Comparison of ENCODE assay signal across 8 cellular contexts in the genomic region with DNA sequence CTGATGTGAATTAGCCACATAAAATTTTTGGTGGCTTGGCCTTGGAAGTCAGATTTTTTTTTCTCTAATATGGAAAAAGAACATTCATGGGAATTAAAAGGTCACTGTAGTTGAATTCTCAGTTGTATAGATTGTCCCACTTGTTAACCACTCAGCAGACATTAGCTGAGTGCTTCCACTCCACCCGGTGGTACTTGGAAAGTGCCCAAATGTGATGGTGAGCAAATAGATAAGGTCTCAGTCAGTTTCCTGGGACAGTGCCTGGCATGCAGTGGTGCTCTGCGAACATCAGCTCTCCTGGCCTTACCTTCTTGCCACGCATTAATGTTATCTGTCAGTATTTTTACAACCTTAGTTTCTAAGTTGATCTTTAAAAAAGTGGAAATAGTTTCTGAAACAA. TPM values are rescaled to one million over a fixed set of nuclear protein-coding genes. Genes with fewer than 3 reads are reported as not detected.
DNase-seq lines count a peak whose midpoint lies in the region; ATAC-seq and TF ChIP-seq lines count a peak whose summit lies in the region.

No MANE protein-coding gene starts in this region.

- H3F3A ChIP-seq in smooth muscle cell (ENCODE audit: low read depth): no peaks in the 10 kb centered on the region

- H2AFZ ChIP-seq in smooth muscle cell (ENCODE audit: low read depth): no peak overlapping the region

- no peaks in the 10 kb centered on the region for H3K36me3 ChIP-seq in SJCRH30
- no peaks in the 10 kb centered on the region for H3K36me3 ChIP-seq in cardiac muscle cell
- H3K36me3 ChIP-seq in smooth muscle cell (ENCODE audit: low read depth): no peaks in the 10 kb centered on the region

- H3K27ac ChIP-seq in SJCRH30 (no peak overlapping the region), cardiac muscle cell (peak overlapping the region; percentile 88), smooth muscle cell (ENCODE audit: low read depth) (peak overlapping the region; percentile 48)

- ATAC-seq in GM21576 (IDR thresholded peaks at IDR 0.05; ENCODE audit: unreplicated experiment) (no peak), HG03457 (IDR thresholded peaks at IDR 0.05; ENCODE audit: unreplicated experiment) (no peak), GM19395 (IDR thresholded peaks at IDR 0.05; ENCODE audit: unreplicated experiment) (no peak)

- peaks cover 88% of the 10 kb centered on the region for H4K20me1 ChIP-seq in smooth muscle cell (ENCODE audit: low read depth)

- H3K9ac ChIP-seq in smooth muscle cell (ENCODE audit: low read depth): peak overlapping the region; percentile 90

- no peaks in the 10 kb centered on the region for H3K4me1 ChIP-seq in SJCRH30
- peaks cover 18% of the 10 kb centered on the region for H3K4me1 ChIP-seq in cardiac muscle cell (ENCODE audit: low read depth)
- H3K4me1 ChIP-seq in smooth muscle cell (ENCODE audit: low read depth): peaks cover 29% of the 10 kb centered on the region

- peak overlapping the region; percentile 89 for H3K4me2 ChIP-seq in smooth muscle cell

- TF ChIP-seq CTCF in cardiac muscle cell (IDR thresholded peaks at IDR 0.05; ENCODE audit: low read depth, low read length) (no peak), smooth muscle cell (IDR thresholded peaks at IDR 0.05; ENCODE audit: borderline replicate concordance, insufficient read depth, poor library complexity, severe bottlenecking) (no peak)

- H3K27me3 ChIP-seq in SJCRH30 (no peaks in the 10 kb centered on the region), cardiac muscle cell (no peaks in the 10 kb centered on the region), smooth muscle cell (ENCODE audit: low read depth) (no peaks in the 10 kb centered on the region)

- DNase-seq in DMS53 (lab: John Stamatoyannopoulos, UW) (peak; percentile 30), DMS53 treated with DMSO at 0.1 percent for 48 hours (lab: John Stamatoyannopoulos, UW; ENCODE audit: unreplicated experiment) (no peak), SJCRH30 (peak in 1 of 2 experiments; percentile 8), cardiac muscle cell (ENCODE audit: low read depth in 1 of 2, low spot score in 1 of 2) (peak; percentile 41 to 42), smooth muscle cell (lab: John Stamatoyannopoulos, UW; ENCODE audit: unreplicated experiment) (no peak)

- peaks cover 98% of the 10 kb centered on the region for H3K79me2 ChIP-seq in smooth muscle cell (ENCODE audit: low read depth)

- H3K4me3 ChIP-seq in SJCRH30: peak overlapping the region; percentile 73
- peak overlapping the region; percentile 58 for H3K4me3 ChIP-seq in cardiac muscle cell
- H3K4me3 ChIP-seq in smooth muscle cell: peak overlapping the region; percentile 94

- H3K9me3 ChIP-seq in SJCRH30 (replicated peaks): no peaks in the 10 kb centered on the region
- H3K9me3 ChIP-seq in cardiac muscle cell (ENCODE audit: low read depth): no peaks in the 10 kb centered on the region
- H3K9me3 ChIP-seq in smooth muscle cell (replicated peaks; ENCODE audit: low read depth): no peaks in the 10 kb centered on the region

- WGBS in smooth muscle cell (ENCODE audit: low lambda C conversion rate): 51% methylated on average over 3 of the region's 3 CpGs

RNA-seq across cellular contexts. Expression of gene ATP5F1C, which starts 1.4 kb away (rescaled TPM):
- total RNA-seq in SJCRH30 (2014; rRNA removed; shearing (Covaris generic)): 195 and 197 TPM in 2 replicates
- total RNA-seq in cardiac muscle cell (341 and 498 TPM in 2 replicates), smooth muscle cell (352 and 395 TPM in 2 replicates)
- polyA plus RNA-seq in cardiac muscle cell (714 and 811 TPM in 2 replicates), smooth muscle cell (204 and 206 TPM in 2 replicates)

RNA-seq across cellular contexts. Expression of gene KIN, which starts 1.6 kb away (rescaled TPM):
- 10.8 and 14.6 TPM in 2 replicates for total RNA-seq in SJCRH30 (2014; rRNA removed; shearing (Covaris generic))
- total RNA-seq in cardiac muscle cell (3.2 and 7.4 TPM in 2 replicates), smooth muscle cell (14.0 and 27.9 TPM in 2 replicates)
- polyA plus RNA-seq in cardiac muscle cell (7.3 and 16.8 TPM in 2 replicates), smooth muscle cell (11.5 and 14.3 TPM in 2 replicates)

RNA-seq across cellular contexts. Expression of gene TAF3, which starts 28.9 kb away (rescaled TPM):
- total RNA-seq in SJCRH30 (2014; rRNA removed; shearing (Covaris generic)): 3.6 and 3.9 TPM in 2 replicates
- total RNA-seq in cardiac muscle cell (3.9 and 4.1 TPM in 2 replicates), smooth muscle cell (3.0 and 3.7 TPM in 2 replicates)
- polyA plus RNA-seq in cardiac muscle cell (7.3 and 7.7 TPM in 2 replicates), smooth muscle cell (7.0 and 7.3 TPM in 2 replicates)

Comparison
In these comparisons a context has a peak if more than half of its experiments do, and no peak if none do; other contexts are left out.
1. DNase-seq: peak in DMS53 (single experiment) and cardiac muscle cell (2 of 2); none in DMS53 treated with DMSO at 0.1 percent for 48 hours (single experiment) and smooth muscle cell (single experiment).
2. Peak in every context shown above with its lines, with median percentiles within 50 percentile points of each other: H3K4me3 ChIP-seq.